Comparison of ENCODE assay signal across 16 cellular contexts in the genomic region with DNA sequence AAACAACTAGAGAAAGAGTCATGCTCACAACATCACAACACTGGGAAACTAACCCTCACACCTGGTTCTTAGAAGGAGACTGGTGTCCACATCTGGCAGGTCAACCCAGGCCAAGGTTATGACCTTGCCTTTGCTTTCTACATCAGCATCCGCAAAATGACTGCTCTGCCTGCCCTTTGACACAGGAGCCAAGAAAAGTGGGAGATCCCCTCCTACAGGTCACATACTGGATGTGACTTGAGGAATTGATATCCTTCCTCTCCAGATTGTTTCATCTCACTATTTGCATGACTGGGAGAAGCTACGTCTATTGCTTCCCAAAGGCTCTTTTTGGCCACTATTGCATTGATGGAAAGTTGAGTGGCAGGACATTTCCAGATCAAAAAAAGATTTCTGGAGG.
DNase-seq lines count a peak whose midpoint lies in the region; ATAC-seq, FAIRE-seq and TF ChIP-seq lines count a peak whose summit lies in the region.
"Had no signal": no experiment of that assay in that cellular context is flagged by ENCODE, and none has a peak within 500 bp of the region (broad histone marks: within the 10 kb centered on the region; RNA-seq: fewer than 3 reads in every experiment).

No MANE protein-coding gene starts in this region.

- CTCF ChIA-PET in H1 (lab: Charles Lee; ENCODE audit: partially characterized antibody), result interaction anchor here (1.1 to 2.1 kb wide), 5 partner anchors 18 to 216 kb away, joined by 3 to 6 read pairs (median 4); no protein-coding TSS in a partner anchor

- no peaks in the 10 kb centered on the region for H3K27me3 Mint-ChIP-seq in H9 (ENCODE audit: low read depth)

- TF ChIP-seq POLR2A in H1 (IDR thresholded peaks at IDR 0.05; ENCODE audit: control extremely low read depth in 1 of 2, low read depth in 2 of 2, low read length in 2 of 2), result no peak
- no peak for TF ChIP-seq POLR2A in thyroid gland (IDR thresholded peaks at IDR 0.05)

- no peaks in the 10 kb centered on the region for H3K27me3 ChIP-seq in H9 (ENCODE audit: insufficient read depth, low read length)
- H3K27me3 ChIP-seq in H1 (replicated peaks in 1 of 4; ENCODE audit: control insufficient read depth in 3 of 4, extremely low read depth in 1 of 4, insufficient read depth in 3 of 4, low read length in 3 of 4), result no peaks in the 10 kb centered on the region
- H3K27me3 ChIP-seq in thyroid gland, result no peaks in the 10 kb centered on the region

- intact Hi-C loops in thyroid gland (cut with DNase I), result no loop called here

- peak; percentile 48 to 60 for TF ChIP-seq RAD21 in H1 (IDR thresholded peaks at IDR 0.05 in 1 of 2, conservative IDR thresholded peaks at IDR 0.05 in 1 of 2; ENCODE audit: low read depth in 2 of 2, low read length in 2 of 2)

- H3K79me2 ChIP-seq in H9 (ENCODE audit: insufficient read depth, low read length) (no peaks in the 10 kb centered on the region), H1 (ENCODE audit: control insufficient read depth in 1 of 2, insufficient read depth in 2 of 2, low read length in 2 of 2) (no peaks in the 10 kb centered on the region)

- POLR2A ChIA-PET in H1 (lab: Charles Lee; ENCODE audit: partially characterized antibody), result no interaction called here

- H3K4me3 Mint-ChIP-seq in H9, result no peak overlapping the region
- H3K4me3 Mint-ChIP-seq: CD14-positive monocyte; CD8-positive, alpha-beta T cell had no signal

- ATAC-seq in GM18867 (IDR thresholded peaks at IDR 0.05; ENCODE audit: unreplicated experiment), result no peak
- ATAC-seq in HG03460 (IDR thresholded peaks at IDR 0.05; ENCODE audit: unreplicated experiment), result no peak
- ATAC-seq: CD8-positive, alpha-beta T cell had no signal

- H2BK12ac ChIP-seq in H9 (ENCODE audit: insufficient read length, low read depth, low read length) (no peak overlapping the region), H1 (ENCODE audit: low read depth, low read length) (no peak overlapping the region)

- H3K27ac ChIP-seq in H9 (ENCODE audit: insufficient read length, low read depth, low read length) (no peak overlapping the region), H1 (ENCODE audit: low read depth, low read length) (no peak overlapping the region), thyroid gland (no peak overlapping the region)
- H3K27ac ChIP-seq: 22Rv1 had no signal

- no CpG with 5 or more reads among the region's 2 CpGs for WGBS in H9 (ENCODE audit: extremely low coverage, insufficient read length, low lambda C conversion rate)
- 93% methylated on average over 2 of the region's 2 CpGs; no CpG with 5 or more reads in 1 of the 2 experiments for WGBS in H1 (ENCODE audit: extremely low coverage in 1 of 2, insufficient coverage in 1 of 2, insufficient read length in 1 of 2, insufficient replicate concordance in 2 of 2, low coverage in 1 of 2, low lambda C conversion rate in 2 of 2, missing lambda C conversion rate in 1 of 2), 2 experiments
- WGBS in thyroid gland, 2 donors, result 85 to 91% methylated on average over 2 of the region's 2 CpGs

- H2AFZ ChIP-seq in H9 (ENCODE audit: low read length) (no peak overlapping the region), H1 (ENCODE audit: low read length) (no peak overlapping the region)

- H2BK15ac ChIP-seq in H9 (ENCODE audit: low read depth, low read length), result no peak overlapping the region
- H2BK15ac ChIP-seq in H1 (ENCODE audit: low read length), result no peak overlapping the region

- no peak overlapping the region for H3K23ac ChIP-seq in H9 (ENCODE audit: insufficient read length, low read depth, low read length)
- H3K23ac ChIP-seq in H1 (ENCODE audit: insufficient read length), result no peak overlapping the region

- H3T11ph ChIP-seq in H9 (ENCODE audit: low read length), result no peak overlapping the region

- H3K4me2 ChIP-seq in H9 (ENCODE audit: insufficient read depth, insufficient read length, low read length), result no peak overlapping the region
- H3K4me2 ChIP-seq in H1 (ENCODE audit: insufficient read depth in 1 of 2, low read depth in 2 of 2, low read length in 2 of 2), result no peak overlapping the region

- no peaks in the 10 kb centered on the region for H3K9me3 ChIP-seq in H9 (ENCODE audit: control insufficient read depth, low read depth, low read length)
- H3K9me3 ChIP-seq in H1 (ENCODE audit: insufficient read depth in 2 of 2, low read depth in 1 of 2, low read length in 1 of 2), result no peaks in the 10 kb centered on the region
- no peaks in the 10 kb centered on the region for H3K9me3 ChIP-seq in thyroid gland
- H3K9me3 ChIP-seq: HAP-1 had no signal

- DNase-seq in DMS 273 (lab: John Stamatoyannopoulos, UW; ENCODE audit: unreplicated experiment), result peak; percentile 8
- no peak for DNase-seq in DMS 273 treated with DMSO at 0.1 percent for 48 hours (lab: John Stamatoyannopoulos, UW)
- no peak for DNase-seq in H9
- DNase-seq in H1 (ENCODE audit: low read depth in 1 of 2, low spot score in 2 of 2), result no peak
- DNase-seq in iPS-NIHi7 (ENCODE audit: extremely low spot score), result peak; percentile 40
- no peak for DNase-seq in thyroid gland
- DNase-seq: CD8-positive, alpha-beta T cell; DMS53; GF-D8; IMR-90 had no signal

- H3K4me1 Mint-ChIP-seq in H9, result peaks cover 0 to 5% of the 10 kb centered on the region in 2 experiments; a peak in 3 of 4 replicates
- H3K4me1 Mint-ChIP-seq: CD14-positive monocyte had no signal

- H2BK120ac ChIP-seq in H9 (ENCODE audit: low read depth, low read length, poor library complexity, severe bottlenecking) (no peak overlapping the region), H1 (replicated peaks; ENCODE audit: low read depth, low read length) (no peak overlapping the region)

- TF ChIP-seq EP300 in H1 (IDR thresholded peaks at IDR 0.05; ENCODE audit: borderline replicate concordance in 1 of 2, low read depth in 2 of 2, low read length in 2 of 2), result no peak

- H3K23me2 ChIP-seq in H9 (ENCODE audit: insufficient read length, low read depth, low read length, poor library complexity, severe bottlenecking) (no peaks in the 10 kb centered on the region), H1 (ENCODE audit: low read depth, low read length) (no peaks in the 10 kb centered on the region)

- H3K9me3 Mint-ChIP-seq in H9, result peaks cover 4 to 6% of the 10 kb centered on the region in 2 experiments; a peak in 1 of 5 replicates
- H3K9me3 Mint-ChIP-seq: CD8-positive, alpha-beta T cell had no signal

- FAIRE-seq in H1 (lab: Jason Lieb, UNC), result no peak
- FAIRE-seq: D721Med had no signal

- H3K36me3 ChIP-seq in H1 (ENCODE audit: control insufficient read depth in 2 of 4, insufficient read depth in 4 of 4, low read length in 3 of 4), result no peaks in the 10 kb centered on the region
- no peaks in the 10 kb centered on the region for H3K36me3 ChIP-seq in thyroid gland
- H3K36me3 ChIP-seq: HAP-1 had no signal

- H4K20me1 ChIP-seq in H9 (ENCODE audit: control insufficient read depth, insufficient read depth, insufficient read length) (no peaks in the 10 kb centered on the region), H1 (replicated peaks in 1 of 2; ENCODE audit: control insufficient read depth in 1 of 2, insufficient read depth in 2 of 2, low read length in 2 of 2) (no peaks in the 10 kb centered on the region)

- no peak overlapping the region for H2BK5ac ChIP-seq in H9 (ENCODE audit: insufficient read length, low read length)
- no peak overlapping the region for H2BK5ac ChIP-seq in H1 (ENCODE audit: low read depth, low read length)

- H3K4ac ChIP-seq in H9 (ENCODE audit: low read depth, low read length), result no peak overlapping the region
- no peak overlapping the region for H3K4ac ChIP-seq in H1 (replicated peaks; ENCODE audit: insufficient read length, low read depth, low read length)

- H3K56ac ChIP-seq in H9 (ENCODE audit: insufficient read length, low read depth, low read length), result no peak overlapping the region
- H3K56ac ChIP-seq in H1 (replicated peaks; ENCODE audit: insufficient read length, low read depth, low read length), result no peak overlapping the region

- no peaks in the 10 kb centered on the region for H3K36me3 Mint-ChIP-seq in H9 (ENCODE audit: insufficient read depth in 1 of 3, low read depth in 3 of 3)
- H3K36me3 Mint-ChIP-seq: CD14-positive monocyte; CD8-positive, alpha-beta T cell had no signal

- H3K79me1 ChIP-seq in H9 (ENCODE audit: insufficient read depth, low read depth, low read length, poor library complexity, severe bottlenecking) (no peaks in the 10 kb centered on the region), H1 (ENCODE audit: low read depth, low read length) (no peaks in the 10 kb centered on the region)

- H4K8ac ChIP-seq in H9 (replicated peaks; ENCODE audit: insufficient read length, low read depth, low read length) (no peak overlapping the region), H1 (ENCODE audit: extremely low read depth, insufficient read depth, low read length) (no peak overlapping the region)

- no peaks in the 10 kb centered on the region for H3K4me1 ChIP-seq in H9 (ENCODE audit: insufficient read depth, low read length)
- no peaks in the 10 kb centered on the region for H3K4me1 ChIP-seq in H1 (replicated peaks in 1 of 4; ENCODE audit: control insufficient read depth in 3 of 4, insufficient read depth in 4 of 4, low read length in 3 of 4)
- no peaks in the 10 kb centered on the region for H3K4me1 ChIP-seq in thyroid gland
- H3K4me1 ChIP-seq: HAP-1 had no signal

- 0 out of 7 replicates have a peak overlapping the region, but pooled peaks of 1 of the 3 experiments have one; percentile 1 for H3K27ac Mint-ChIP-seq in H9
- H3K27ac Mint-ChIP-seq: CD14-positive monocyte; CD8-positive, alpha-beta T cell had no signal

- H3K4me3 ChIP-seq in H1 (ENCODE audit: extremely low read depth in 1 of 4, insufficient read depth in 2 of 4, low read depth in 3 of 4, low read length in 4 of 4), result no peak overlapping the region
- no peak overlapping the region for H3K4me3 ChIP-seq in thyroid gland (replicated peaks in 1 of 3)
- H3K4me3 ChIP-seq: HAP-1 had no signal

- H2BK20ac ChIP-seq in H9 (ENCODE audit: low read depth, low read length, poor library complexity, severe bottlenecking), result no peak overlapping the region
- no peak overlapping the region for H2BK20ac ChIP-seq in H1 (ENCODE audit: low read length)

- H3K9ac ChIP-seq in H9 (ENCODE audit: extremely low read depth, insufficient read length, low read length), result no peak overlapping the region
- no peak overlapping the region for H3K9ac ChIP-seq in H1 (replicated peaks in 1 of 4; ENCODE audit: extremely low read depth in 1 of 4, low read depth in 3 of 4, low read length in 3 of 4)

- H3K14ac ChIP-seq in H9 (ENCODE audit: insufficient read depth, low read length) (no peak overlapping the region), H1 (ENCODE audit: insufficient read length) (no peak overlapping the region)

- H3K18ac ChIP-seq in H9 (ENCODE audit: insufficient read length, low read depth, low read length) (no peak overlapping the region), H1 (ENCODE audit: extremely low read depth, low read length) (no peak overlapping the region)

- TF ChIP-seq CTCF in H9 (conservative IDR thresholded peaks at IDR 0.05), result peak; percentile 41; the same call in 2 of the 3 replicates
- TF ChIP-seq CTCF in H1 (IDR thresholded peaks at IDR 0.05; ENCODE audit: control extremely low read depth in 1 of 3, insufficient read depth in 1 of 3, low read depth in 1 of 3, low read length in 3 of 3), result peak in 2 of 3 experiments; percentile 26 to 41; a peak in 2 of 4 replicates
- TF ChIP-seq CTCF in thyroid gland (IDR thresholded peaks at IDR 0.05), result no peak

- H4K91ac ChIP-seq in H9 (ENCODE audit: insufficient read length, low read depth, low read length) (no peak overlapping the region), H1 (replicated peaks; ENCODE audit: insufficient read length, low read length) (no peak overlapping the region)

- H4K5ac ChIP-seq in H9 (ENCODE audit: insufficient read length, low read depth, low read length) (no peak overlapping the region), H1 (ENCODE audit: insufficient read length, low read depth, low read length) (no peak overlapping the region)

- H2AK5ac ChIP-seq in H9 (ENCODE audit: insufficient read length, low read length), result no peak overlapping the region
- no peak overlapping the region for H2AK5ac ChIP-seq in H1 (ENCODE audit: low read depth, low read length)

Comparison
In these comparisons a context has a peak if more than half of its experiments do, and no peak if none do; other contexts are left out.
1. DNase-seq: peak in DMS 273 (single experiment) and iPS-NIHi7 (single experiment); none in DMS 273 treated with DMSO at 0.1 percent for 48 hours (single experiment), H9 (single experiment), H1 (0 of 2) and thyroid gland (0 of 2).
2. CTCF ChIP-seq: peak in H9 (single experiment) and H1 (2 of 3); none in thyroid gland (0 of 6).